In the genomic region with DNA sequence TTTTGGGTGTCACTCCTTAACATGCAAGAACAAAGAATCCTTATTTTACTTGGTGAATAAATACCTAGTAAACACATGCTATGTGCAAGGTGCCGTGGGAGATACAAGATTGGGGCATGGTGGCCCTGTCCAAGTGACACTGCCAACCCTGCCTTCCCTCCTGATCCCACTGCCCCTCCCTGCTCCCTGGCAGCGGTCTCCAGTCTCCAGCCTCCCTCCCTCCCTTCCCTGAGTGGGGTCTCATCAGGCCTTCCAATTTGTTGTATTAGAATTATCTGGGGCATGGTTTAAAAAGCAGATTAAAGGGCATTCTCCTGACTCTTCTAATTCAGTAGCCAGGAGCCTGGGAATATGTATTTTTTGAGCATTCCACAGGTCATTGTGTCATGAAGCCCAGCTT, we compare ENCODE assay signal across 1 cellular context.
TF ChIP-seq lines count a peak whose summit lies in the region.

No MANE protein-coding gene starts in this region.

TF ChIP-seq in HepG2, 621 proteins besides CTCF, POLR2A, EP300 and RAD21:
- 0 out of 2 replicates have a peak, but pooled peaks have one; percentile 52 for TF ChIP-seq POLR2G (IDR thresholded peaks at IDR 0.05; ENCODE audit: low read depth, low read length)
- no peak for TF ChIP-seq ZNF720 (CRISPR knock-in tag; IDR thresholded peaks at IDR 0.05)
